ENCODE assay signal across 1 cellular context in the genomic region with DNA sequence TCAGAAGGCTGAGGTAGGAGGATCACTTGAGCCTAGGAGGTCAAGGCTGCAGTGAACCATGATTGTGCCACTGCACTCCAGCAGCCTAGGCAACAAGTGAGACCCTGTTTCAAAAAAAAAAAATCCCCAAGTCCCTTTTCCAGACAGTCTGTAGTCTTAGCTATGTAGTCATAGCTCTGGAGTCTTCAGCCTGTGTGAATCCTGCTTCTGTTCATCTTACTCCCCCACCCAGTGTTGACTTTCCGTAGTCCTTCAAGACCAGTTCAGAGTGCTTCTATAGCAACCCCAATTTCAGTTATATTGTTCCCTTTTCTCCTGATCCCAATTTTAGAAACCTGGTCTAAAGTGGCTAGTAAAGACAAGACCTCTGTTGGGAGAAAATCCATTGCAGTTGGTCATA.
TF ChIP-seq lines count a peak whose summit lies in the region.

No MANE protein-coding gene starts in this region.

TF ChIP-seq in GM12878, 131 proteins besides CTCF, POLR2A, EP300 and RAD21:
- TF ChIP-seq RB1 (IDR thresholded peaks at IDR 0.05; ENCODE audit: borderline replicate concordance) (no peak), POLR2AphosphoS5 (IDR thresholded peaks at IDR 0.05; ENCODE audit: low read length) (peak; percentile 83)
